Comparison of ENCODE assay signal across 5 cellular contexts in the genomic region with DNA sequence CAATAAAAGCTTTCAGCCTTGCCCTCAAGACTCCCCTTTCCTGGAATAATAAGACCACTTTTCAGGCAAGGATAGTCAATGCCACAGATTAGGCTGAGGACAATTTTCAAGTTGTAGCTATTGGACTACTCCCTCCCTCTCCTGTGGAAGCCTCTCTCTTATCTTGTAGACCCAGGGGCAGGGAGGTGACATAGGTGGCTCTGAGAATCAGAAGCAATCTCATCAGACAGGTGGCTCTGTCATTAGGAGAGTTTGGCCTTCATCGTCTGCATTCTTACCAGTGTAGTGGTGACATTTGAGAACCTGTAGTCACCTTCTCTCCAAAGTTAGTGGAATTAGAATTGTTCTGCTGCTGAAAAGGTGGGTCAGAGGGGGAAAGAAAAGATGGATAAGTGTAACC.
"Had no signal": no experiment of that assay in that cellular context is flagged by ENCODE, and none has a peak within 500 bp of the region (broad histone marks: within the 10 kb centered on the region; RNA-seq: fewer than 3 reads in every experiment).

No MANE protein-coding gene starts in this region.

- ATAC-seq: HepG2 had no signal

- DNase-seq: IMR-90, KBM-7 had no signal

- H3K27ac ChIP-seq: HL-60 had no signal

- FAIRE-seq: HepG2, HTR-8/SVneo had no signal
